In genomic region chr3:179825527-179826246, GRCh38 we compare ENCODE assay signal across 15 cellular contexts.
"Had no signal": no experiment of that assay in that cellular context is flagged by ENCODE, and none has a peak within 500 bp of the region (broad histone marks: within the 10 kb centered on the region; RNA-seq: fewer than 3 reads in every experiment).

No MANE protein-coding gene starts in this region.

- H3K4me3 ChIP-seq: ascending aorta, coronary artery, lung, upper lobe of left lung had no signal

- H3K4me1 ChIP-seq: ascending aorta, upper lobe of left lung had no signal

- H3K27ac ChIP-seq: ascending aorta, coronary artery, neutrophil, upper lobe of left lung had no signal

- H3K4me3 Mint-ChIP-seq: activated T-helper 1 cell treated with anti-CD3 and anti-CD28 coated beads, Interleukin-12 subunit alpha, Interleukin-12 subunit beta, Interleukin-2, Interleukin-4 antibody, amounts not matched to agents 30 ng/mL and 10 ng/mL and 1 ng/mL, durations not matched to agents 14 hours and 24 hours and 36 hours; naive thymus-derived CD4-positive, alpha-beta T cell; stimulated activated naive B cell treated with anti-CD40 and anti-IgM and Interleukin-4, amounts not matched to agents 10 μg/mL and 1 μg/mL and 100 μg/mL, for 72 hours had no signal

- DNase-seq: activated CD4-positive, alpha-beta T cell treated with anti-CD3 and anti-CD28 coated beads for 4 hours; activated naive CD4-positive, alpha-beta T cell; effector CD8-positive, alpha-beta T cell; foreskin melanocyte; head of caudate nucleus; left colon; naive thymus-derived CD4-positive, alpha-beta T cell; stimulated activated CD4-positive, alpha-beta T cell treated with anti-CD3 and anti-CD28 coated beads, Interleukin-2, amount 100 ng/mL, for 24 hours; stimulated activated naive B cell treated with anti-CD40 and anti-IgM and Interleukin-4, amounts not matched to agents 10 μg/mL and 1 μg/mL and 100 μg/mL, for 72 hours; upper lobe of left lung had no signal

- H3K4me1 Mint-ChIP-seq: naive thymus-derived CD4-positive, alpha-beta T cell; stimulated activated naive B cell treated with anti-CD40 and anti-IgM and Interleukin-4, amounts not matched to agents 10 μg/mL and 1 μg/mL and 100 μg/mL, for 72 hours had no signal

- H3K9me3 Mint-ChIP-seq: activated T-helper 1 cell treated with anti-CD3 and anti-CD28 coated beads, Interleukin-12 subunit alpha, Interleukin-12 subunit beta, Interleukin-2, Interleukin-4 antibody, amounts not matched to agents 30 ng/mL and 10 ng/mL and 1 ng/mL, durations not matched to agents 14 hours and 24 hours and 36 hours; naive thymus-derived CD4-positive, alpha-beta T cell; stimulated activated naive B cell treated with anti-CD40 and anti-IgM and Interleukin-4, amounts not matched to agents 10 μg/mL and 1 μg/mL and 100 μg/mL, for 72 hours had no signal

- H3K27ac Mint-ChIP-seq: activated T-helper 1 cell treated with anti-CD3 and anti-CD28 coated beads, Interleukin-12 subunit alpha, Interleukin-12 subunit beta, Interleukin-2, Interleukin-4 antibody, amounts not matched to agents 30 ng/mL and 10 ng/mL and 1 ng/mL, durations not matched to agents 14 hours and 24 hours and 36 hours; naive thymus-derived CD4-positive, alpha-beta T cell; stimulated activated naive B cell treated with anti-CD40 and anti-IgM and Interleukin-4, amounts not matched to agents 10 μg/mL and 1 μg/mL and 100 μg/mL, for 72 hours had no signal

- H3K36me3 Mint-ChIP-seq: naive thymus-derived CD4-positive, alpha-beta T cell; stimulated activated naive B cell treated with anti-CD40 and anti-IgM and Interleukin-4, amounts not matched to agents 10 μg/mL and 1 μg/mL and 100 μg/mL, for 72 hours had no signal

- H3K27me3 ChIP-seq: ascending aorta, upper lobe of left lung had no signal

- ATAC-seq: left colon; naive thymus-derived CD4-positive, alpha-beta T cell; stimulated activated naive B cell treated with anti-CD40 and anti-IgM and Interleukin-4, amounts not matched to agents 10 μg/mL and 1 μg/mL and 100 μg/mL, for 72 hours had no signal

- H3K36me3 ChIP-seq: ascending aorta, neutrophil, upper lobe of left lung had no signal

- H3K9me3 ChIP-seq: ascending aorta, neutrophil, upper lobe of left lung had no signal
